In the genomic region with DNA sequence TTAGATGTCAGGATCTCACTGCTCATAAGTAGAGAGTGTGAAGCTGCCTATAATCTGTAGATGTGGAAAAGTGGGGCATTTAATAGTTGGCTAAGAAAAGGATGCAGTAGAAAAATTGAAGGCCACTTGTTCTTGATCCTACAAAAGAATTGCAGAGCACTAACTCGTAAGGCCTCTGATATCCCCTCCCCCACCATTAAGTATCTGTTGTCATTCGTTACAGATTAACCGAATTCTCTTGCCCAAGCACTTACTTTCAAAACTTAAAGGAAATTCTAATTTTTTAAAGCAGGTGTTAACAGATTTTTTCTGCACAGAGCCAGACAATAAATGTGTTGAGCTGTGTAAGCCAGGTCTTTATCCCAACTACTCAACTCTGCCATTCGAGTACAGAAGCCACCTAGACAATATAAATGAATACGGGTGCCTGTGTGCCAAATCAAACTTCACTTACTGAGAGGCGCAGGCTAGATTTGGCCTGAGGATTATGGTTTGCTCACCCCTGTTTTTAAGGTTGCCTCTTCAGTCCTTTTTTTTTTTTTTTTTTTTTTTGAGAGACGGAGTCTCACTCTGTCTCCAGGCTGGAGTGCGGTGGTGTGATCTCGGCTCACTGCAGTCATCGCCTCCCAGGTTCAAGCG, we compare ENCODE assay signal across 22 cellular contexts.
"Had no signal": no experiment of that assay in that cellular context is flagged by ENCODE, and none has a peak within 500 bp of the region (broad histone marks: within the 10 kb centered on the region; RNA-seq: fewer than 3 reads in every experiment).

No MANE protein-coding gene starts in this region.

- H3K36me3 Mint-ChIP-seq: mesothelial cell of epicardium; natural killer cell; stimulated activated naive B cell treated with anti-CD40 and anti-IgM and Interleukin-4, amounts not matched to agents 10 μg/mL and 1 μg/mL and 100 μg/mL, for 72 hours had no signal

- ATAC-seq: gastroesophageal sphincter; left cardiac atrium; natural killer cell; sciatic nerve; stimulated activated naive B cell treated with anti-CD40 and anti-IgM and Interleukin-4, amounts not matched to agents 10 μg/mL and 1 μg/mL and 100 μg/mL, for 72 hours; stimulated activated naive CD8-positive, alpha-beta T cell treated with anti-CD3 and anti-CD28 coated beads, Interleukin-15, amount 100 ng/mL, for 72 hours had no signal

- H3K27ac Mint-ChIP-seq: mesothelial cell of epicardium; natural killer cell; stimulated activated naive B cell treated with anti-CD40 and anti-IgM and Interleukin-4, amounts not matched to agents 10 μg/mL and 1 μg/mL and 100 μg/mL, for 72 hours had no signal

- H3K4me3 ChIP-seq: colonic mucosa, esophagus squamous epithelium, gastroesophageal sphincter, prostate gland, spleen, testis, tibial nerve had no signal

- H3K27me3 ChIP-seq: colonic mucosa, esophagus squamous epithelium, gastroesophageal sphincter, spleen, testis, tibial nerve had no signal

- H3K36me3 ChIP-seq: colonic mucosa, prostate gland had no signal

- H3K79me2 ChIP-seq: parathyroid adenoma had no signal

- H3K9ac ChIP-seq: parathyroid adenoma had no signal

- H3K27ac ChIP-seq: colonic mucosa, esophagus squamous epithelium, gastroesophageal sphincter, parathyroid adenoma, prostate gland, spleen, testis, tibial nerve had no signal

- H3K9me3 Mint-ChIP-seq: mesothelial cell of epicardium; natural killer cell; stimulated activated naive B cell treated with anti-CD40 and anti-IgM and Interleukin-4, amounts not matched to agents 10 μg/mL and 1 μg/mL and 100 μg/mL, for 72 hours; stimulated activated naive CD8-positive, alpha-beta T cell treated with anti-CD3 and anti-CD28 coated beads, Interleukin-15, amount 100 ng/mL, for 72 hours had no signal

- DNase-seq: colonic mucosa; dermis blood vessel endothelial cell; esophagus squamous epithelium; foreskin fibroblast; glutamatergic neuron; islet precursor cell; left cardiac atrium; natural killer cell; occipital lobe; retina; spleen; stimulated activated CD4-positive, alpha-beta T cell treated with anti-CD3 and anti-CD28 coated beads, Interleukin-2, amount 100 ng/mL, for 24 hours; stimulated activated CD4-positive, alpha-beta T cell treated with anti-CD3 and anti-CD28 coated beads, Interleukin-4, amount 100 ng/mL, for 4 hours; stimulated activated naive B cell treated with anti-CD40 and anti-IgM and Interleukin-4, amounts not matched to agents 10 μg/mL and 1 μg/mL and 100 μg/mL, for 72 hours; stimulated activated naive CD8-positive, alpha-beta T cell treated with anti-CD3 and anti-CD28 coated beads, Interleukin-15, amount 100 ng/mL, for 72 hours; testis had no signal

- H3K4me3 Mint-ChIP-seq: mesothelial cell of epicardium; natural killer cell; stimulated activated naive B cell treated with anti-CD40 and anti-IgM and Interleukin-4, amounts not matched to agents 10 μg/mL and 1 μg/mL and 100 μg/mL, for 72 hours; stimulated activated naive CD8-positive, alpha-beta T cell treated with anti-CD3 and anti-CD28 coated beads, Interleukin-15, amount 100 ng/mL, for 72 hours had no signal

- H3K4me1 ChIP-seq: colonic mucosa, parathyroid adenoma, prostate gland had no signal

- H3K4me1 Mint-ChIP-seq: stimulated activated naive B cell treated with anti-CD40 and anti-IgM and Interleukin-4, amounts not matched to agents 10 μg/mL and 1 μg/mL and 100 μg/mL, for 72 hours; stimulated activated naive CD8-positive, alpha-beta T cell treated with anti-CD3 and anti-CD28 coated beads, Interleukin-15, amount 100 ng/mL, for 72 hours had no signal

- H3K27me3 Mint-ChIP-seq: stimulated activated naive B cell treated with anti-CD40 and anti-IgM and Interleukin-4, amounts not matched to agents 10 μg/mL and 1 μg/mL and 100 μg/mL, for 72 hours; stimulated activated naive CD8-positive, alpha-beta T cell treated with anti-CD3 and anti-CD28 coated beads, Interleukin-15, amount 100 ng/mL, for 72 hours had no signal
